8 cellular contexts compared by ENCODE assay signal in genomic region chr12:50620050-50620974, GRCh38.
DNase-seq lines count a peak whose midpoint lies in the region; ATAC-seq and TF ChIP-seq lines count a peak whose summit lies in the region.

No MANE protein-coding gene starts in this region.

- no peak for TF ChIP-seq POLR2A in thyroid gland (IDR thresholded peaks at IDR 0.05)
- no peak for TF ChIP-seq POLR2A in spleen (IDR thresholded peaks at IDR 0.05)

- TF ChIP-seq CTCF in thyroid gland (IDR thresholded peaks at IDR 0.05) (no peak), spleen (IDR thresholded peaks at IDR 0.05 in 8 of 11, conservative IDR thresholded peaks at IDR 0.05 in 3 of 11) (no peak)

- peaks cover 0 to 6% of the 10 kb centered on the region in 2 donors for H3K36me3 Mint-ChIP-seq in activated naive CD4-positive, alpha-beta T cell treated with anti-CD3 and anti-CD28 coated beads, Interleukin-2, amount 50 U/mL, for 72 hours
- no peaks in the 10 kb centered on the region for H3K36me3 Mint-ChIP-seq in CD8-positive, alpha-beta memory T cell

- peak; percentile 88 to 90 for ATAC-seq in activated naive CD4-positive, alpha-beta T cell treated with anti-CD3 and anti-CD28 coated beads, Interleukin-2, amount 50 U/mL, for 72 hours

- no peaks in the 10 kb centered on the region for H3K9me3 ChIP-seq in thyroid gland
- no peaks in the 10 kb centered on the region for H3K9me3 ChIP-seq in spleen
- H3K9me3 ChIP-seq in CD8-positive, alpha-beta memory T cell (ENCODE audit: low read length), result no peaks in the 10 kb centered on the region

- peaks cover 35 to 52% (median 50%) of the 10 kb centered on the region in 3 donors for H3K4me1 Mint-ChIP-seq in CD8-positive, alpha-beta memory T cell

- no peaks in the 10 kb centered on the region for H3K36me3 ChIP-seq in thyroid gland
- H3K36me3 ChIP-seq in spleen, result no peaks in the 10 kb centered on the region
- no peaks in the 10 kb centered on the region for H3K36me3 ChIP-seq in CD8-positive, alpha-beta memory T cell (ENCODE audit: insufficient read depth, low read length)

- H3K27ac ChIP-seq in thyroid gland (peak overlapping the region in 1 of 3 donors; percentile 11), spleen (peak overlapping the region in 2 of 8 donors; percentile 11 to 27)
- no peak overlapping the region for H3K27ac ChIP-seq in CD8-positive, alpha-beta memory T cell (ENCODE audit: low read depth, low read length)

- no peak overlapping the region for H3K4me3 ChIP-seq in thyroid gland (replicated peaks in 1 of 3)
- H3K4me3 ChIP-seq in spleen, result no peak overlapping the region
- H3K4me3 ChIP-seq in CD8-positive, alpha-beta memory T cell (ENCODE audit: low read length), result no peak overlapping the region

- peaks cover 30 to 38% of the 10 kb centered on the region in 2 donors for H3K4me1 ChIP-seq in thyroid gland
- H3K4me1 ChIP-seq in spleen, result peaks cover 16 to 85% (median 51%) of the 10 kb centered on the region in 6 donors
- H3K4me1 ChIP-seq in CD8-positive, alpha-beta memory T cell (ENCODE audit: insufficient read depth, low read length), result peaks cover 32% of the 10 kb centered on the region

- H3K27me3 ChIP-seq in thyroid gland, result no peaks in the 10 kb centered on the region
- H3K27me3 ChIP-seq in spleen (replicated peaks in 1 of 7), result no peaks in the 10 kb centered on the region
- no peaks in the 10 kb centered on the region for H3K27me3 ChIP-seq in CD8-positive, alpha-beta memory T cell (ENCODE audit: insufficient read depth, low read length, poor library complexity, severe bottlenecking)

- no peaks in the 10 kb centered on the region for H3K27me3 Mint-ChIP-seq in CD8-positive, alpha-beta memory T cell

- H3K9me3 Mint-ChIP-seq in activated naive CD4-positive, alpha-beta T cell treated with anti-CD3 and anti-CD28 coated beads, Interleukin-2, amount 50 U/mL, for 72 hours, result peaks cover 0 to 7% of the 10 kb centered on the region in 2 donors
- H3K9me3 Mint-ChIP-seq in CD8-positive, alpha-beta memory T cell, result no peaks in the 10 kb centered on the region

- POLR2A ChIA-PET in CD8-positive, alpha-beta memory T cell (lab: Charles Lee), result no interaction called here

- no peak overlapping the region for H3K4me3 Mint-ChIP-seq in CD8-positive, alpha-beta memory T cell

- DNase-seq in COLO829 (ENCODE audit: low spot score) (peak; percentile 40), LHCN-M2 (ENCODE audit: low read depth) (peak; percentile 79), iPS-NIHi7 (ENCODE audit: extremely low spot score) (peak; percentile 62), thyroid gland (peak; percentile 43 to 59), spleen (no peak), NCI-H1105 (lab: John Stamatoyannopoulos, UW) (no peak)
- DNase-seq in activated naive CD4-positive, alpha-beta T cell treated with anti-CD3 and anti-CD28 coated beads, Interleukin-2, amount 50 U/mL, for 72 hours (ENCODE audit: low spot score in 2 of 2), result peak in 1 of 2 donors; percentile 38
- DNase-seq in CD8-positive, alpha-beta memory T cell, result no peak

- peak overlapping the region; percentile 90 to 98 for H3K27ac Mint-ChIP-seq in activated naive CD4-positive, alpha-beta T cell treated with anti-CD3 and anti-CD28 coated beads, Interleukin-2, amount 50 U/mL, for 72 hours
- peak overlapping the region in 3 of 8 donors; percentile 58 to 88 (median 66) for H3K27ac Mint-ChIP-seq in CD8-positive, alpha-beta memory T cell

- intact Hi-C loops in thyroid gland (cut with DNase I), result no loop called here
- intact Hi-C loops in spleen (cut with DNase I; ENCODE audit: low total_unique reads), result no loop called here

- 23 to 44% methylated on average over 9 of the region's 9 CpGs for WGBS in thyroid gland, 2 donors
- WGBS in spleen, 5 donors, result 84 to 89% (median 87%) methylated on average over 9 of the region's 9 CpGs

- CTCF ChIA-PET in CD8-positive, alpha-beta memory T cell (lab: Charles Lee), result interaction anchor here (0.9 to 1.4 kb wide), 2 partner anchors 18 to 107 kb away, joined by 3 read pairs; no protein-coding TSS in a partner anchor

Comparison
In these comparisons a context has a peak if more than half of its experiments do, and no peak if none do; other contexts are left out.
1. DNase-seq: peak in COLO829 (single experiment), LHCN-M2 (single experiment), iPS-NIHi7 (single experiment) and thyroid gland (2 of 2); none in spleen (single experiment), CD8-positive, alpha-beta memory T cell (0 of 5) and NCI-H1105 (single experiment).